ENCODE assay signal across 21 cellular contexts in genomic region chr21:18161841-18162240, GRCh38.
"Had no signal": no experiment of that assay in that cellular context is flagged by ENCODE, and none has a peak within 500 bp of the region (broad histone marks: within the 10 kb centered on the region; RNA-seq: fewer than 3 reads in every experiment).

No MANE protein-coding gene starts in this region.

- DNase-seq: activated CD4-positive, alpha-beta T cell treated with anti-CD3 and anti-CD28 coated beads for 4 hours; activated CD8-positive, alpha-beta memory T cell treated with anti-CD3 and anti-CD28 coated beads, Interleukin-2, amount 50 U/mL, for 4 hours; activated CD8-positive, alpha-beta T cell treated with anti-CD3 and anti-CD28 coated beads for 36 hours; activated gamma-delta T cell treated with Interleukin-2 at 50 U/mL for 16 hours; activated naive CD4-positive, alpha-beta T cell treated with anti-CD3 and anti-CD28 coated beads, Interleukin-2, amount 10 ng/mL, durations not matched to agents 7 days and 5 days; activated naive CD8-positive, alpha-beta T cell treated with anti-CD3 and anti-CD28 coated beads for 36 hours; activated T-cell treated with anti-CD3 and anti-CD28 coated beads, Interleukin-2, amount 50 U/mL, for 72 hours; brain microvascular endothelial cell; NCI-H1048; NCI-H146; NCI-H187 treated with DMSO at 0.1 percent for 48 hours; NCI-H2107; NCI-H2171 treated with DMSO at 0.1 percent for 48 hours; NCI-H226; NCI-H526; PC-9; SIG-M5; T-cell; WERI-Rb-1 had no signal

- H3K27ac ChIP-seq: brain microvascular endothelial cell, cardiac muscle cell, PC-9, WERI-Rb-1 had no signal

- H3K36me3 ChIP-seq: brain microvascular endothelial cell, cardiac muscle cell, WERI-Rb-1 had no signal

- H3K4me2 ChIP-seq: PC-9 had no signal

- H3K27me3 ChIP-seq: brain microvascular endothelial cell, cardiac muscle cell had no signal

- H3K4me3 ChIP-seq: cardiac muscle cell, PC-9 had no signal

- H2AFZ ChIP-seq: PC-9 had no signal

- ATAC-seq: activated CD4-positive, CD25-positive, alpha-beta regulatory T cell treated with anti-CD3 and anti-CD28 coated beads, Interleukin-2, amount 50 U/mL, for 24 hours; activated CD8-positive, alpha-beta T cell treated with anti-CD3 and anti-CD28 coated beads for 36 hours; activated T-cell treated with anti-CD3 and anti-CD28 coated beads, Interleukin-2, amount 50 U/mL, for 72 hours; T-cell had no signal
